ENCODE assay signal across 1 cellular context in genomic region chr5:80407735-80408474, GRCh38.
TF ChIP-seq lines count a peak whose summit lies in the region.

ZFYVE16 (plus strand) TSS chr5:80408064; CDS start chr5:80434148, 26,084 bp downstream.

TF ChIP-seq in K562, 482 proteins besides CTCF, POLR2A, EP300 and RAD21 (continued from another document and continues in another):
- TF ChIP-seq ZBTB40 (IDR thresholded peaks at IDR 0.05) (peak; percentile 59; the same call in 1 of the 2 replicates), ZBTB40 (CRISPR knock-in tag; IDR thresholded peaks at IDR 0.05) (no peak), PRDM10 (IDR thresholded peaks at IDR 0.05; ENCODE audit: partially characterized antibody) (peak; percentile 43), GABPB2 (CRISPR knock-in tag; conservative IDR thresholded peaks at IDR 0.05) (no peak), RREB1 (CRISPR knock-in tag; IDR thresholded peaks at IDR 0.05) (0 out of 2 replicates have a peak, but pooled peaks have one; percentile 74), RBM17 (IDR thresholded peaks at IDR 0.05; ENCODE audit: borderline replicate concordance, low read depth, low read length) (no peak), CHCHD3 (CRISPR knock-in tag; IDR thresholded peaks at IDR 0.05) (0 out of 2 replicates have a peak, but pooled peaks have one; percentile 31), TRIM25 (IDR thresholded peaks at IDR 0.05; ENCODE audit: borderline replicate concordance) (no peak), HDAC6 (IDR thresholded peaks at IDR 0.05; ENCODE audit: low read depth, low read length) (no peak), PTRF (tag; IDR thresholded peaks at IDR 0.05) (no peak), SMAD4 (CRISPR knock-in tag; conservative IDR thresholded peaks at IDR 0.05) (no peak; the same call in 1 of the 2 replicates), ZBTB11 (CRISPR knock-in tag; IDR thresholded peaks at IDR 0.05) (peak in 1 of 3 experiments; percentile 49; a peak in 2 of 6 replicates), ETV5 (CRISPR knock-in tag; IDR thresholded peaks at IDR 0.05; ENCODE audit: low read depth) (peak; percentile 51; the same call in 1 of the 2 replicates), E2F3 (CRISPR knock-in tag; IDR thresholded peaks at IDR 0.05) (0 out of 2 replicates have a peak, but pooled peaks have one; percentile 42), NUFIP1 (IDR thresholded peaks at IDR 0.05; ENCODE audit: partially characterized antibody) (no peak), TAF7 (tag; IDR thresholded peaks at IDR 0.05) (no peak), ZNF518B (CRISPR knock-in tag; IDR thresholded peaks at IDR 0.05) (no peak), CCNT2 (IDR thresholded peaks at IDR 0.05; ENCODE audit: borderline replicate concordance, extremely low read depth, insufficient read length, low read depth, low read length) (peak; percentile 49), ZFX (CRISPR knock-in tag; IDR thresholded peaks at IDR 0.05) (peak; percentile 95), PCBP1 (IDR thresholded peaks at IDR 0.05; ENCODE audit: low read depth, low read length, poor library complexity, severe bottlenecking) (peak; percentile 40), GABPA (tag; conservative IDR thresholded peaks at IDR 0.05; ENCODE audit: low read depth) (peak; percentile 88), ATF7 (IDR thresholded peaks at IDR 0.05) (peak; percentile 63; the same call in 1 of the 2 replicates)
